In the genomic region with DNA sequence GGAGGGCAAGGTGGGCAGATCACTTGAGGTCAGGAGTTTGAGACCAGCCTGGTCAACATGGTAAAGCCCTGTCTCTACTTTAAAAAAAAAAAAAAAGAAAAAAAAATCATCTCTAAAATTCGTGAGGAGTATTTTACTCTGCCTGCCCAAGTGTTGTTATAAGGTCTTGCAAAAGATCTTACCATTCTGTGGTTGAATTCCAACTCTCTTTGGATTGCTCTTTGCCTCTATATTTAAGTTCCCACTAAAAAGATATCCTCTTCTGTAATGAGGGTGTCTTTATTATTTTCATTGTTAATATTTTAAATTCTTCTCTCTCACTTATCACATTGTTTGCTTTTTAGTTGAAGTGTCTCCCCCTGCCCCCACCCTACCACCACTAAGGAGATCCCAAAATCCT, we compare ENCODE assay signal across 34 cellular contexts.
"Had no signal": no experiment of that assay in that cellular context is flagged by ENCODE, and none has a peak within 500 bp of the region (broad histone marks: within the 10 kb centered on the region; RNA-seq: fewer than 3 reads in every experiment).

No MANE protein-coding gene starts in this region.

- H3K9ac ChIP-seq: KMS-11 had no signal

- H3K27ac Mint-ChIP-seq: activated T-cell treated with anti-CD3 and anti-CD28 coated beads, Interleukin-2, amount 50 U/mL, for 24 hours; activated T-helper 2 cell treated with anti-CD3 and anti-CD28 coated beads, Interferon-gamma antibody, Interleukin-2, Interleukin-4, amounts not matched to agents 10 μg/mL and 5 μg/mL and 100 μg/mL, durations not matched to agents 14 hours and 24 hours and 36 hours; brain had no signal

- ATAC-seq: activated CD8-positive, alpha-beta T cell treated with anti-CD3 and anti-CD28 coated beads for 36 hours; PC-3; Right ventricle myocardium inferior had no signal

- H3K4me3 Mint-ChIP-seq: activated CD8-positive, alpha-beta T cell treated with anti-CD3 and anti-CD28 coated beads for 36 hours; activated naive CD4-positive, alpha-beta T cell treated with anti-CD3 and anti-CD28 coated beads for 36 hours; activated T-cell treated with anti-CD3 and anti-CD28 coated beads, Interleukin-2, amount 50 U/mL, for 24 hours; brain had no signal

- H3K27me3 Mint-ChIP-seq: activated CD8-positive, alpha-beta T cell treated with anti-CD3 and anti-CD28 coated beads for 36 hours; activated T-cell treated with anti-CD3 and anti-CD28 coated beads, Interleukin-2, amount 50 U/mL, for 24 hours; brain had no signal

- H3K27me3 ChIP-seq: adrenal gland, Peyer's patch had no signal

- H3K4me2 ChIP-seq: KMS-11 had no signal

- H3K36me3 ChIP-seq: WERI-Rb-1 had no signal

- H3K4me3 ChIP-seq: adrenal gland, Peyer's patch had no signal

- DNase-seq: activated CD4-positive, alpha-beta T cell treated with anti-CD3 and anti-CD28 coated beads for 1 hour; activated CD4-positive, alpha-beta T cell treated with anti-CD3 and anti-CD28 coated beads for 48 hours; activated CD4-positive, alpha-beta T cell treated with anti-CD3 and anti-CD28 coated beads, Interleukin-2, amount 50 U/mL, for 4 hours; activated CD4-positive, CD25-positive, alpha-beta regulatory T cell; activated CD8-positive, alpha-beta T cell treated with anti-CD3 and anti-CD28 coated beads for 36 hours; activated gamma-delta T cell; activated naive CD4-positive, alpha-beta T cell treated with anti-CD3 and anti-CD28 coated beads for 36 hours; activated T-cell treated with anti-CD3 and anti-CD28 coated beads, Interleukin-2, amount 50 U/mL, for 24 hours; adrenal gland; caudate nucleus; MM.1S; MV-4-11; NCI-H1092; NCI-H1436 treated with DMSO at 0.1 percent for 48 hours; NCI-H1694 treated with DMSO at 0.1 percent for 48 hours; NCI-H2029; NCI-H345; NCI-H510A; NCI-H526; NCI-H748 treated with DMSO at 0.1 percent for 48 hours; NK-92 treated with Interleukin-12 subunit alpha and Interleukin-12 subunit beta, amount 100 ng/mL, for 24 hours; PC-3; Peyer's patch; RPMI8226; SIG-M5; SW 1271; T-helper 1 cell; T1000; WERI-Rb-1 had no signal

- H3K9me3 Mint-ChIP-seq: activated CD8-positive, alpha-beta T cell treated with anti-CD3 and anti-CD28 coated beads for 36 hours; activated naive CD4-positive, alpha-beta T cell treated with anti-CD3 and anti-CD28 coated beads for 36 hours; activated naive CD4-positive, alpha-beta T cell treated with anti-CD3 and anti-CD28 coated beads, Interleukin-2, amount 50 U/mL, for 72 hours; activated T-cell treated with anti-CD3 and anti-CD28 coated beads, Interleukin-2, amount 50 U/mL, for 24 hours; activated T-helper 2 cell treated with anti-CD3 and anti-CD28 coated beads, Interferon-gamma antibody, Interleukin-2, Interleukin-4, amounts not matched to agents 10 μg/mL and 5 μg/mL and 100 μg/mL, durations not matched to agents 14 hours and 24 hours and 36 hours; brain had no signal

- H3K9me3 ChIP-seq: adrenal gland, Peyer's patch had no signal

- H3K27ac ChIP-seq: adrenal gland, KMS-11, Peyer's patch, WERI-Rb-1 had no signal
